20 cellular contexts compared by ENCODE assay signal in genomic region chr5:154254886-154255285, GRCh38.
"Had no signal": no experiment of that assay in that cellular context is flagged by ENCODE, and none has a peak within 500 bp of the region (broad histone marks: within the 10 kb centered on the region; RNA-seq: fewer than 3 reads in every experiment).

No MANE protein-coding gene starts in this region.

- H3K27me3 Mint-ChIP-seq: memory B cell; naive thymus-derived CD4-positive, alpha-beta T cell; progenitor cell of endocrine pancreas; stimulated activated naive B cell treated with anti-CD40 and anti-IgM and Interleukin-4, amounts not matched to agents 10 μg/mL and 1 μg/mL and 100 μg/mL, for 72 hours; stimulated activated naive CD8-positive, alpha-beta T cell treated with anti-CD3 and anti-CD28 coated beads, Interleukin-15, Interleukin-2, amounts not matched to agents 100 ng/mL and 50 ng/mL, for 24 hours had no signal

- H3K9me3 Mint-ChIP-seq: immature natural killer cell, neural progenitor cell had no signal

- H3K27ac Mint-ChIP-seq: immature natural killer cell; memory B cell; mesothelial cell of epicardium; nephron; neural progenitor cell; progenitor cell of endocrine pancreas; stimulated activated naive B cell treated with anti-CD40 and anti-IgM and Interleukin-4, amounts not matched to agents 10 μg/mL and 1 μg/mL and 100 μg/mL, for 72 hours; stimulated activated naive CD8-positive, alpha-beta T cell treated with anti-CD3 and anti-CD28 coated beads, Interleukin-15, Interleukin-2, amounts not matched to agents 100 ng/mL and 50 ng/mL, for 24 hours had no signal

- DNase-seq: cerebellar nuclear complex; dorsolateral prefrontal cortex; effector CD4-positive, alpha-beta T cell; foreskin fibroblast; heart left ventricle; hypothalamus; immature natural killer cell; naive thymus-derived CD4-positive, alpha-beta T cell; stimulated activated CD4-positive, alpha-beta T cell treated with anti-CD3 and anti-CD28 coated beads, Interleukin-4, amount 100 ng/mL, for 4 hours; stimulated activated naive B cell treated with anti-CD40 and anti-IgM and Interleukin-4, amounts not matched to agents 10 μg/mL and 1 μg/mL and 100 μg/mL, for 72 hours; upper lobe of left lung had no signal

- H3K36me3 Mint-ChIP-seq: mesothelial cell of epicardium had no signal

- H3K4me3 Mint-ChIP-seq: immature natural killer cell; memory B cell; mesothelial cell of epicardium; naive thymus-derived CD4-positive, alpha-beta T cell; nephron; neural progenitor cell; stimulated activated naive B cell treated with anti-CD40 and anti-IgM and Interleukin-4, amounts not matched to agents 10 μg/mL and 1 μg/mL and 100 μg/mL, for 72 hours; stimulated activated naive CD8-positive, alpha-beta T cell treated with anti-CD3 and anti-CD28 coated beads, Interleukin-15, Interleukin-2, amounts not matched to agents 100 ng/mL and 50 ng/mL, for 24 hours had no signal

- ATAC-seq: gastroesophageal sphincter; heart left ventricle; left lobe of liver; naive thymus-derived CD4-positive, alpha-beta T cell; sciatic nerve; stimulated activated naive B cell treated with anti-CD40 and anti-IgM and Interleukin-4, amounts not matched to agents 10 μg/mL and 1 μg/mL and 100 μg/mL, for 72 hours had no signal
